Comparison of ENCODE assay signal across 8 cellular contexts in genomic region chr11:69295995-69296889, GRCh38. TPM values are rescaled to one million over a fixed set of nuclear protein-coding genes. Genes with fewer than 3 reads are reported as not detected.
DNase-seq lines count a peak whose midpoint lies in the region; ATAC-seq and TF ChIP-seq lines count a peak whose summit lies in the region.

No MANE protein-coding gene starts in this region.

- H3K4me1 ChIP-seq in gastroesophageal sphincter (peaks cover 0 to 48% (median 27%) of the 10 kb centered on the region in 3 donors), smooth muscle cell (ENCODE audit: low read depth) (peaks cover 8% of the 10 kb centered on the region)

- no peak overlapping the region for H3K4me2 ChIP-seq in smooth muscle cell

- no peaks in the 10 kb centered on the region for H4K20me1 ChIP-seq in smooth muscle cell (ENCODE audit: low read depth)

- peak overlapping the region; percentile 82 for H3K27ac ChIP-seq in HL-60 (replicated peaks)
- H3K27ac ChIP-seq in gastroesophageal sphincter: peak overlapping the region in 2 of 4 donors; percentile 76 to 81
- H3K27ac ChIP-seq in smooth muscle cell (ENCODE audit: low read depth): peak overlapping the region; percentile 85

- TF ChIP-seq CTCF in HL-60 (IDR thresholded peaks at IDR 0.05; ENCODE audit: insufficient read depth, low read length) (no peak), gastroesophageal sphincter (IDR thresholded peaks at IDR 0.05) (no peak), smooth muscle cell (IDR thresholded peaks at IDR 0.05; ENCODE audit: borderline replicate concordance, insufficient read depth, poor library complexity, severe bottlenecking) (no peak)

- WGBS in gastroesophageal sphincter (ENCODE audit: low coverage in 1 of 2), 2 donors: 89% methylated on average over 6 to 10 of the region's 18 CpGs
- 76% methylated on average over 18 of the region's 18 CpGs for WGBS in smooth muscle cell (ENCODE audit: low lambda C conversion rate)

- H3K9ac ChIP-seq in smooth muscle cell (ENCODE audit: low read depth): no peak overlapping the region

- H3K79me2 ChIP-seq in smooth muscle cell (ENCODE audit: low read depth): no peaks in the 10 kb centered on the region

- H3K27me3 ChIP-seq in HL-60 (ENCODE audit: insufficient read depth, poor library complexity, severe bottlenecking) (no peaks in the 10 kb centered on the region), gastroesophageal sphincter (peaks cover 14% of the 10 kb centered on the region), smooth muscle cell (ENCODE audit: low read depth) (no peaks in the 10 kb centered on the region)

- DNase-seq in HL-60 (ENCODE audit: low read depth in 1 of 2, low spot score in 1 of 2): peak; percentile 89 to 95
- peak; percentile 59 for DNase-seq in SKM-1 (lab: John Stamatoyannopoulos, UW; ENCODE audit: unreplicated experiment)
- no peak for DNase-seq in smooth muscle cell (lab: John Stamatoyannopoulos, UW; ENCODE audit: unreplicated experiment)
- no peak for DNase-seq in amniotic stem cell (lab: John Stamatoyannopoulos, UW)
- DNase-seq in activated T-cell treated with anti-CD3 and anti-CD28 coated beads, Interleukin-2, amount 50 U/mL, for 48 hours: no peak

- no peaks in the 10 kb centered on the region for H3K36me3 ChIP-seq in gastroesophageal sphincter
- no peaks in the 10 kb centered on the region for H3K36me3 ChIP-seq in smooth muscle cell (ENCODE audit: low read depth)

- H3K9me3 ChIP-seq in gastroesophageal sphincter (no peaks in the 10 kb centered on the region), smooth muscle cell (replicated peaks; ENCODE audit: low read depth) (no peaks in the 10 kb centered on the region)

- TF ChIP-seq POLR2A in gastroesophageal sphincter (IDR thresholded peaks at IDR 0.05): no peak

- H2AFZ ChIP-seq in smooth muscle cell (ENCODE audit: low read depth): no peak overlapping the region

- ATAC-seq in gastroesophageal sphincter (peak; percentile 62), GM18520 (IDR thresholded peaks at IDR 0.05; ENCODE audit: unreplicated experiment) (no peak), GM21515 (IDR thresholded peaks at IDR 0.05; ENCODE audit: unreplicated experiment) (no peak)

- H3F3A ChIP-seq in smooth muscle cell (ENCODE audit: low read depth): peaks cover 2% of the 10 kb centered on the region

- no peak for TF ChIP-seq EP300 in gastroesophageal sphincter (IDR thresholded peaks at IDR 0.05)

- H3K4me3 ChIP-seq in HL-60 (replicated peaks; ENCODE audit: insufficient read depth, low read length): no peak overlapping the region
- no peak overlapping the region for H3K4me3 ChIP-seq in gastroesophageal sphincter
- H3K4me3 ChIP-seq in smooth muscle cell: no peak overlapping the region

RNA-seq across cellular contexts. Expression of gene MYEOV, which starts 2.3 kb away (rescaled TPM):
- not detected for total RNA-seq in gastroesophageal sphincter
- total RNA-seq in smooth muscle cell: not detected in 2 replicates
- 0.33 and 1.1 TPM in 2 replicates for polyA plus RNA-seq in smooth muscle cell

Comparison
In these comparisons a context has a peak if more than half of its experiments do, and no peak if none do; other contexts are left out.
1. DNase-seq: peak in HL-60 (2 of 2) and SKM-1 (single experiment); none in smooth muscle cell (single experiment), amniotic stem cell (single experiment) and activated T-cell treated with anti-CD3 and anti-CD28 coated beads, Interleukin-2, amount 50 U/mL, for 48 hours (0 of 2).